Comparison of ENCODE assay signal across 18 cellular contexts in genomic region chr19:17846146-17846545, GRCh38. TPM values are rescaled to one million over a fixed set of nuclear protein-coding genes. Genes with fewer than 3 reads are reported as not detected.
DNase-seq lines count a peak whose midpoint lies in the region; ATAC-seq and TF ChIP-seq lines count a peak whose summit lies in the region.
"Had no signal": no experiment of that assay in that cellular context is flagged by ENCODE, and none has a peak within 500 bp of the region (broad histone marks: within the 10 kb centered on the region; RNA-seq: fewer than 3 reads in every experiment).

No MANE protein-coding gene starts in this region.

- peak overlapping the region; percentile 73 for H3K27ac Mint-ChIP-seq in activated CD4-positive, alpha-beta T cell treated with anti-CD3 and anti-CD28 coated beads, Interleukin-2, amount 10 ng/mL, durations not matched to agents 24 days and 14 days
- H3K27ac Mint-ChIP-seq in activated naive CD8-positive, alpha-beta T cell treated with anti-CD3 and anti-CD28 coated beads, Interleukin-2, amount 10 ng/mL, durations not matched to agents 7 days and 5 days: peak overlapping the region; percentile 94
- H3K27ac Mint-ChIP-seq in stimulated activated effector memory CD8-positive, alpha-beta T cell treated with anti-CD3 and anti-CD28 coated beads, Interleukin-12 subunit alpha, Interleukin-12 subunit beta, amount 100 ng/mL, for 72 hours: peak overlapping the region; percentile 97
- H3K27ac Mint-ChIP-seq: HFFc6 had no signal

- no peak for TF ChIP-seq CTCF in RWPE1 (conservative IDR thresholded peaks at IDR 0.05; ENCODE audit: low read depth)

- CTCF ChIA-PET in RWPE1 (lab: Yijun Ruan, JAX): interaction anchor here (0.7 kb wide), 1 partner anchor 1221 kb away, joined by 3 read pairs; no protein-coding TSS in a partner anchor

- ATAC-seq in activated naive CD8-positive, alpha-beta T cell treated with anti-CD3 and anti-CD28 coated beads, Interleukin-2, amount 10 ng/mL, durations not matched to agents 7 days and 5 days (ENCODE audit: low read depth): no peak
- ATAC-seq in stimulated activated effector memory CD8-positive, alpha-beta T cell treated with anti-CD3 and anti-CD28 coated beads, Interleukin-12 subunit alpha, Interleukin-12 subunit beta, amount 100 ng/mL, for 72 hours: no peak
- ATAC-seq in left lobe of liver (no peak), HG02571 (IDR thresholded peaks at IDR 0.05; ENCODE audit: unreplicated experiment) (no peak)
- ATAC-seq: right cardiac atrium had no signal

- H3K4me3 Mint-ChIP-seq in activated CD4-positive, alpha-beta T cell treated with anti-CD3 and anti-CD28 coated beads, Interleukin-2, amount 10 ng/mL, durations not matched to agents 24 days and 14 days: peak overlapping the region; percentile 94
- H3K4me3 Mint-ChIP-seq in activated naive CD8-positive, alpha-beta T cell treated with anti-CD3 and anti-CD28 coated beads, Interleukin-2, amount 10 ng/mL, durations not matched to agents 7 days and 5 days: peak overlapping the region; percentile 94
- H3K4me3 Mint-ChIP-seq in stimulated activated effector memory CD8-positive, alpha-beta T cell treated with anti-CD3 and anti-CD28 coated beads, Interleukin-12 subunit alpha, Interleukin-12 subunit beta, amount 100 ng/mL, for 72 hours: peak overlapping the region; percentile 74
- H3K4me3 Mint-ChIP-seq: HFFc6 had no signal

- no peak overlapping the region for H3K27ac ChIP-seq in RWPE1

- peak; percentile 84 for DNase-seq in activated CD4-positive, alpha-beta T cell treated with anti-CD3 and anti-CD28 coated beads, Interleukin-2, amount 10 ng/mL, durations not matched to agents 24 days and 14 days
- DNase-seq in activated CD4-positive, alpha-beta T cell treated with anti-CD3 and anti-CD28 coated beads for 1 hour: no peak
- DNase-seq in T-helper 2 cell (peak in 3 of 5 experiments; percentile 44 to 71 (median 68)), RWPE1 (ENCODE audit: low spot score) (no peak), left lobe of liver (ENCODE audit: low spot score) (no peak)
- no peak for DNase-seq in activated naive CD8-positive, alpha-beta T cell treated with anti-CD3 and anti-CD28 coated beads, Interleukin-2, amount 10 ng/mL, durations not matched to agents 7 days and 5 days
- no peak for DNase-seq in stimulated activated effector memory CD8-positive, alpha-beta T cell treated with anti-CD3 and anti-CD28 coated beads, Interleukin-12 subunit alpha, Interleukin-12 subunit beta, amount 100 ng/mL, for 72 hours (ENCODE audit: low spot score in 2 of 2)
- DNase-seq: activated CD8-positive, alpha-beta memory T cell treated with anti-CD3 and anti-CD28 coated beads, Interleukin-2, amount 50 U/mL, for 48 hours; glutamatergic neuron; HFFc6; NCI-H1048; right cardiac atrium; T1000; testis had no signal

- H3K4me1 Mint-ChIP-seq in activated CD4-positive, alpha-beta T cell treated with anti-CD3 and anti-CD28 coated beads, Interleukin-2, amount 10 ng/mL, durations not matched to agents 24 days and 14 days: peaks cover 52% of the 10 kb centered on the region
- H3K4me1 Mint-ChIP-seq in activated naive CD8-positive, alpha-beta T cell treated with anti-CD3 and anti-CD28 coated beads, Interleukin-2, amount 10 ng/mL, durations not matched to agents 7 days and 5 days: peaks cover 43% of the 10 kb centered on the region
- peaks cover 70% of the 10 kb centered on the region for H3K4me1 Mint-ChIP-seq in stimulated activated effector memory CD8-positive, alpha-beta T cell treated with anti-CD3 and anti-CD28 coated beads, Interleukin-12 subunit alpha, Interleukin-12 subunit beta, amount 100 ng/mL, for 72 hours

- H3K27me3 Mint-ChIP-seq in activated CD4-positive, alpha-beta T cell treated with anti-CD3 and anti-CD28 coated beads, Interleukin-2, amount 10 ng/mL, durations not matched to agents 24 days and 14 days: peaks cover 1% of the 10 kb centered on the region
- H3K27me3 Mint-ChIP-seq in activated naive CD8-positive, alpha-beta T cell treated with anti-CD3 and anti-CD28 coated beads, Interleukin-2, amount 10 ng/mL, durations not matched to agents 7 days and 5 days: no peaks in the 10 kb centered on the region

- POLR2A ChIA-PET in activated naive CD8-positive, alpha-beta T cell treated with anti-CD3 and anti-CD28 coated beads, Interleukin-2, amount 10 ng/mL, durations not matched to agents 7 days and 5 days (lab: Charles Lee): interaction anchor here (1.1 to 1.6 kb wide), 2 partner anchors 8 to 16 kb away, joined by 3 to 4 read pairs; no protein-coding TSS in a partner anchor
- POLR2A ChIA-PET in RWPE1 (lab: Yijun Ruan, JAX; ENCODE audit: low non-redundant PET): no interaction called here

- H3K36me3 Mint-ChIP-seq in activated CD4-positive, alpha-beta T cell treated with anti-CD3 and anti-CD28 coated beads, Interleukin-2, amount 10 ng/mL, durations not matched to agents 24 days and 14 days (ENCODE audit: low read depth): peaks cover 54% of the 10 kb centered on the region
- H3K36me3 Mint-ChIP-seq in activated naive CD8-positive, alpha-beta T cell treated with anti-CD3 and anti-CD28 coated beads, Interleukin-2, amount 10 ng/mL, durations not matched to agents 7 days and 5 days: peaks cover 23% of the 10 kb centered on the region
- H3K36me3 Mint-ChIP-seq in stimulated activated effector memory CD8-positive, alpha-beta T cell treated with anti-CD3 and anti-CD28 coated beads, Interleukin-12 subunit alpha, Interleukin-12 subunit beta, amount 100 ng/mL, for 72 hours: peaks cover 70% of the 10 kb centered on the region

- intact Hi-C loops in activated CD4-positive, alpha-beta T cell treated with anti-CD3 and anti-CD28 coated beads, Interleukin-2, amount 10 ng/mL, durations not matched to agents 24 days and 14 days (cut with micrococcal nuclease): loop anchor here (5.0 kb wide), 1 partner anchor 241 kb away; the partner anchor contains the start of gene IL12RB1

- no peaks in the 10 kb centered on the region for H3K9me3 Mint-ChIP-seq in activated CD4-positive, alpha-beta T cell treated with anti-CD3 and anti-CD28 coated beads, Interleukin-2, amount 10 ng/mL, durations not matched to agents 24 days and 14 days
- H3K9me3 Mint-ChIP-seq in activated naive CD8-positive, alpha-beta T cell treated with anti-CD3 and anti-CD28 coated beads, Interleukin-2, amount 10 ng/mL, durations not matched to agents 7 days and 5 days: no peaks in the 10 kb centered on the region
- no peaks in the 10 kb centered on the region for H3K9me3 Mint-ChIP-seq in stimulated activated effector memory CD8-positive, alpha-beta T cell treated with anti-CD3 and anti-CD28 coated beads, Interleukin-12 subunit alpha, Interleukin-12 subunit beta, amount 100 ng/mL, for 72 hours
- H3K9me3 Mint-ChIP-seq: HFFc6 had no signal

RNA-seq across cellular contexts. Expression of gene JAK3, which starts 1.6 kb away (rescaled TPM):
- 226 and 239 TPM in 2 replicates for total RNA-seq in activated CD4-positive, alpha-beta T cell treated with anti-CD3 and anti-CD28 coated beads, Interleukin-2, amount 10 ng/mL, durations not matched to agents 24 days and 14 days
- total RNA-seq in activated naive CD8-positive, alpha-beta T cell treated with anti-CD3 and anti-CD28 coated beads, Interleukin-2, amount 10 ng/mL, durations not matched to agents 7 days and 5 days: 100 to 1,000 TPM; 119 to 122 TPM
- total RNA-seq in left lobe of liver: 1.2 TPM
- total RNA-seq: myocyte had no signal

RNA-seq across cellular contexts. Expression of gene RPL18A, which starts 13.6 kb away (rescaled TPM):
- 2,698 and 2,718 TPM in 2 replicates for total RNA-seq in activated CD4-positive, alpha-beta T cell treated with anti-CD3 and anti-CD28 coated beads, Interleukin-2, amount 10 ng/mL, durations not matched to agents 24 days and 14 days
- 1,000 to 10,000 TPM; 2,260 to 2,272 TPM for total RNA-seq in activated naive CD8-positive, alpha-beta T cell treated with anti-CD3 and anti-CD28 coated beads, Interleukin-2, amount 10 ng/mL, durations not matched to agents 7 days and 5 days
- total RNA-seq in left lobe of liver: 493 TPM

RNA-seq across cellular contexts. Expression of gene INSL3, which starts 24.8 kb away (rescaled TPM):
- 5.9 and 8.7 TPM in 2 replicates for total RNA-seq in activated CD4-positive, alpha-beta T cell treated with anti-CD3 and anti-CD28 coated beads, Interleukin-2, amount 10 ng/mL, durations not matched to agents 24 days and 14 days
- total RNA-seq in activated naive CD8-positive, alpha-beta T cell treated with anti-CD3 and anti-CD28 coated beads, Interleukin-2, amount 10 ng/mL, durations not matched to agents 7 days and 5 days: 1 to 10 TPM; 1.6 to 2.9 TPM
- not detected for total RNA-seq in left lobe of liver
- total RNA-seq: HFFc6, myocyte, NCI-H460, right cardiac atrium, RPMI7951 had no signal

RNA-seq across cellular contexts. Expression of gene SLC5A5, which starts 25.6 kb away (rescaled TPM):
- total RNA-seq in activated CD4-positive, alpha-beta T cell treated with anti-CD3 and anti-CD28 coated beads, Interleukin-2, amount 10 ng/mL, durations not matched to agents 24 days and 14 days: 1.1 and 1.5 TPM in 2 replicates
- 1 to 10 TPM; 1.8 to 2.2 TPM for total RNA-seq in activated naive CD8-positive, alpha-beta T cell treated with anti-CD3 and anti-CD28 coated beads, Interleukin-2, amount 10 ng/mL, durations not matched to agents 7 days and 5 days
- total RNA-seq in left lobe of liver: not detected
- total RNA-seq: HFFc6, myocyte, right cardiac atrium, RPMI7951 had no signal

RNA-seq across cellular contexts. Expression of gene B3GNT3, which starts 51.2 kb away (rescaled TPM):
- total RNA-seq in activated CD4-positive, alpha-beta T cell treated with anti-CD3 and anti-CD28 coated beads, Interleukin-2, amount 10 ng/mL, durations not matched to agents 24 days and 14 days: not detected in 2 replicates
- not detected for total RNA-seq in activated naive CD8-positive, alpha-beta T cell treated with anti-CD3 and anti-CD28 coated beads, Interleukin-2, amount 10 ng/mL, durations not matched to agents 7 days and 5 days
- total RNA-seq in left lobe of liver: 1.2 TPM
- total RNA-seq: HFFc6, myocyte, right cardiac atrium had no signal

Comparison
In these comparisons a context has a peak if more than half of its experiments do, and no peak if none do; other contexts are left out.
1. DNase-seq: peak in activated CD4-positive, alpha-beta T cell treated with anti-CD3 and anti-CD28 coated beads, Interleukin-2, amount 10 ng/mL, durations not matched to agents 24 days and 14 days (single experiment) and T-helper 2 cell (3 of 5); none in activated CD4-positive, alpha-beta T cell treated with anti-CD3 and anti-CD28 coated beads for 1 hour (single experiment), activated naive CD8-positive, alpha-beta T cell treated with anti-CD3 and anti-CD28 coated beads, Interleukin-2, amount 10 ng/mL, durations not matched to agents 7 days and 5 days (single experiment), stimulated activated effector memory CD8-positive, alpha-beta T cell treated with anti-CD3 and anti-CD28 coated beads, Interleukin-12 subunit alpha, Interleukin-12 subunit beta, amount 100 ng/mL, for 72 hours (0 of 2), RWPE1 (single experiment) and left lobe of liver (single experiment).
2. RNA of gene JAK3, which starts 1.6 kb away (total RNA-seq): 226 to 239 TPM in activated CD4-positive, alpha-beta T cell treated with anti-CD3 and anti-CD28 coated beads, Interleukin-2, amount 10 ng/mL, durations not matched to agents 24 days and 14 days and 119 to 122 TPM in activated naive CD8-positive, alpha-beta T cell treated with anti-CD3 and anti-CD28 coated beads, Interleukin-2, amount 10 ng/mL, durations not matched to agents 7 days and 5 days; 1.2 TPM in left lobe of liver (single experiment); every median in the first group is over 10 times any median in the second.
3. Peak in every context shown above with its lines, with median percentiles within 50 percentile points of each other: H3K27ac Mint-ChIP-seq and H3K4me3 Mint-ChIP-seq.